9 cellular contexts compared by ENCODE assay signal in genomic region chr22:40055143-40055926, GRCh38.
DNase-seq lines count a peak whose midpoint lies in the region; ATAC-seq and TF ChIP-seq lines count a peak whose summit lies in the region.
"Had no signal": no experiment of that assay in that cellular context is flagged by ENCODE, and none has a peak within 500 bp of the region (broad histone marks: within the 10 kb centered on the region; RNA-seq: fewer than 3 reads in every experiment).

No MANE protein-coding gene starts in this region.

- no peaks in the 10 kb centered on the region for H3K36me3 ChIP-seq in tibial artery
- H3K36me3 ChIP-seq: gastroesophageal sphincter had no signal

- peaks cover 0 to 5% of the 10 kb centered on the region in 2 donors for H3K36me3 Mint-ChIP-seq in stimulated activated naive B cell treated with anti-CD40 and anti-IgM and Interleukin-4, amounts not matched to agents 10 μg/mL and 1 μg/mL and 100 μg/mL, for 72 hours

- H3K4me1 ChIP-seq in tibial artery, result peaks cover 0 to 19% (median 6%) of the 10 kb centered on the region in 4 donors

- H3K4me3 Mint-ChIP-seq in stimulated activated naive B cell treated with anti-CD40 and anti-IgM and Interleukin-4, amounts not matched to agents 10 μg/mL and 1 μg/mL and 100 μg/mL, for 72 hours, result peak overlapping the region; percentile 73 to 79

- peaks cover 49 to 81% of the 10 kb centered on the region in 2 donors for H3K4me1 Mint-ChIP-seq in stimulated activated naive B cell treated with anti-CD40 and anti-IgM and Interleukin-4, amounts not matched to agents 10 μg/mL and 1 μg/mL and 100 μg/mL, for 72 hours

- intact Hi-C loops in tibial artery (cut with DNase I; ENCODE audit: low total_unique reads), result no loop called here

- H3K9me3 ChIP-seq in tibial artery, result no peaks in the 10 kb centered on the region
- H3K9me3 ChIP-seq: gastroesophageal sphincter had no signal

- no peaks in the 10 kb centered on the region for H3K27me3 ChIP-seq in tibial artery
- H3K27me3 ChIP-seq: gastroesophageal sphincter had no signal

- H3K27ac ChIP-seq in tibial artery, result no peak overlapping the region
- H3K27ac ChIP-seq: gastroesophageal sphincter had no signal

- peak; percentile 76 for ATAC-seq in HG03097 (IDR thresholded peaks at IDR 0.05; ENCODE audit: low FRiP score, unreplicated experiment)
- ATAC-seq in stimulated activated naive B cell treated with anti-CD40 and anti-IgM and Interleukin-4, amounts not matched to agents 10 μg/mL and 1 μg/mL and 100 μg/mL, for 72 hours (replicated peaks), result peak; percentile 94 to 95
- ATAC-seq: gastroesophageal sphincter had no signal

- no peaks in the 10 kb centered on the region for H3K27me3 Mint-ChIP-seq in stimulated activated naive B cell treated with anti-CD40 and anti-IgM and Interleukin-4, amounts not matched to agents 10 μg/mL and 1 μg/mL and 100 μg/mL, for 72 hours

- no peak for TF ChIP-seq CTCF in tibial artery (IDR thresholded peaks at IDR 0.05)

- DNase-seq in activated effector memory CD4-positive, alpha-beta T cell treated with anti-CD3 and anti-CD28 coated beads, Interleukin-2, amount 50 U/mL, for 16 hours, result peak; percentile 68
- DNase-seq in activated effector memory CD4-positive, alpha-beta T cell treated with Interleukin-2 at 50 U/mL for 16 hours, result no peak
- DNase-seq in activated T-cell treated with anti-CD3 and anti-CD28 coated beads, Interleukin-2, amount 50 U/mL, for 48 hours, result peak; percentile 48 to 52
- no peak for DNase-seq in stimulated activated naive B cell treated with anti-CD40 and anti-IgM and Interleukin-4, amounts not matched to agents 10 μg/mL and 1 μg/mL and 100 μg/mL, for 72 hours
- no peak for DNase-seq in HuH-7 (ENCODE audit: low spot score)
- DNase-seq in DMS79 treated with DMSO at 0.1 percent for 48 hours (lab: John Stamatoyannopoulos, UW), result no peak
- no peak for DNase-seq in tibial artery

- no peak overlapping the region for H3K4me3 ChIP-seq in tibial artery
- H3K4me3 ChIP-seq: gastroesophageal sphincter had no signal

- H3K9me3 Mint-ChIP-seq in stimulated activated naive B cell treated with anti-CD40 and anti-IgM and Interleukin-4, amounts not matched to agents 10 μg/mL and 1 μg/mL and 100 μg/mL, for 72 hours, result peaks cover 0 to 2% of the 10 kb centered on the region in 2 donors

- peak overlapping the region; percentile 94 for H3K27ac Mint-ChIP-seq in stimulated activated naive B cell treated with anti-CD40 and anti-IgM and Interleukin-4, amounts not matched to agents 10 μg/mL and 1 μg/mL and 100 μg/mL, for 72 hours

Comparison
In these comparisons a context has a peak if more than half of its experiments do, and no peak if none do; other contexts are left out.
1. DNase-seq: peak in activated effector memory CD4-positive, alpha-beta T cell treated with anti-CD3 and anti-CD28 coated beads, Interleukin-2, amount 50 U/mL, for 16 hours (single experiment) and activated T-cell treated with anti-CD3 and anti-CD28 coated beads, Interleukin-2, amount 50 U/mL, for 48 hours (2 of 2); none in activated effector memory CD4-positive, alpha-beta T cell treated with Interleukin-2 at 50 U/mL for 16 hours (single experiment), stimulated activated naive B cell treated with anti-CD40 and anti-IgM and Interleukin-4, amounts not matched to agents 10 μg/mL and 1 μg/mL and 100 μg/mL, for 72 hours (single experiment), HuH-7 (single experiment), DMS79 treated with DMSO at 0.1 percent for 48 hours (single experiment) and tibial artery (0 of 2).